ENCODE assay signal across 15 cellular contexts in the genomic region with DNA sequence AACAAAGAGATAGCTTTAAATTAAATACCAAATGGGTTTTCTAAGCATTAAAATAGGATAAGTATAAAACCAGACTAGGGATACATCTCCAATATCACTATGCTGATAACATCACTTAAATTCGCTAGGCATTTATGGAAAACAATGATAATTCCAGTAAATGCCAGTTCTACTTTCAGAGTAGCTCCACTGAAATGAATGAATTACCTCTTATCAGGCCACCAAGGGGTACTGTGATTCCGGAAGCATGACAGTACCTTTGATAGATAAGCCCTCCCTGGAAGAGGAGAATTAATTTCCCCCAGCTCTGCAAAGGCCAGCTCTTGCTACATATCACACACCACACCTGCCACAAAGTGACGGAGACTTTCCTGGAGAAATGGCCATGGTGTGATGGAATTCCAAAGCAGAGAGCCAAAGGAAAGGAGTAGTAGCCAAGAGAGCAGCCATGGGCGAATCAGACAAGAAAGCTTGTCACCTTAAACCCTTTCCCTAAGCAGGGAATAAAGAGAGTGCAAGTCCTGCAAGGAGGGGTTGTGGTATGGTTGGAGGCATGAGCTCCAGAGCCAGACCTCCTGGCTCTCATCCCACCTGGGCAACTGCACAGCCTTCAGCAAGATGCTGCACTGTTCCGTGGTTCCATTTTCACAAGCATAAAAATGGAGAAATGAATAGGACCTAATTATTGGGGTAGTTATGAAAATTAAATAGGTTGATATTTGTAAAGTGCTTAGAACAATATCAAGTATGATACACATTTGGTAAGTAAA.
"Had no signal": no experiment of that assay in that cellular context is flagged by ENCODE, and none has a peak within 500 bp of the region (broad histone marks: within the 10 kb centered on the region; RNA-seq: fewer than 3 reads in every experiment).

No MANE protein-coding gene starts in this region.

- H3K4me3 ChIP-seq: gastrocnemius medialis, ovary, thoracic aorta had no signal

- H3K27ac ChIP-seq: brain microvascular endothelial cell, gastrocnemius medialis, ovary, thoracic aorta had no signal

- H3K9me3 ChIP-seq: gastrocnemius medialis, ovary, thoracic aorta had no signal

- H3K27me3 ChIP-seq: brain microvascular endothelial cell, gastrocnemius medialis, ovary had no signal

- DNase-seq: activated CD4-positive, alpha-beta T cell treated with anti-CD3 and anti-CD28 coated beads, Interleukin-2, amount 50 U/mL, for 1 hour; activated CD8-positive, alpha-beta memory T cell treated with anti-CD3 and anti-CD28 coated beads for 24 hours; activated naive CD4-positive, alpha-beta T cell; activated naive CD8-positive, alpha-beta T cell treated with anti-CD3 and anti-CD28 coated beads, Interleukin-2, amount 10 ng/mL, durations not matched to agents 7 days and 5 days; anterior cingulate cortex; brain microvascular endothelial cell; dermis blood vessel endothelial cell; gastrocnemius medialis; mammary epithelial cell; naive B cell; ovary; stimulated activated CD4-positive, alpha-beta T cell treated with anti-CD3 and anti-CD28 coated beads, Interleukin-12 subunit alpha, Interleukin-12 subunit beta, amount 100 ng/mL, for 4 hours; stimulated activated CD4-positive, alpha-beta T cell treated with anti-CD3 and anti-CD28 coated beads, Interleukin-2, amount 100 ng/mL, for 24 hours had no signal

- ATAC-seq: gastrocnemius medialis; stimulated activated effector memory CD8-positive, alpha-beta T cell treated with anti-CD3 and anti-CD28 coated beads, Interleukin-12 subunit alpha, Interleukin-12 subunit beta, amount 100 ng/mL, for 72 hours had no signal

- H3K36me3 ChIP-seq: brain microvascular endothelial cell, gastrocnemius medialis, ovary, thoracic aorta had no signal
